In genomic region chr16:893360-893759, GRCh38 we compare ENCODE assay signal across 23 cellular contexts.
DNase-seq lines count a peak whose midpoint lies in the region; ATAC-seq and TF ChIP-seq lines count a peak whose summit lies in the region.
"Had no signal": no experiment of that assay in that cellular context is flagged by ENCODE, and none has a peak within 500 bp of the region (broad histone marks: within the 10 kb centered on the region; RNA-seq: fewer than 3 reads in every experiment).

No MANE protein-coding gene starts in this region.

- no peak overlapping the region for H3K4me2 ChIP-seq in GM23338

- H3K36me3 ChIP-seq in GM23338 (ENCODE audit: insufficient read depth) (no peaks in the 10 kb centered on the region), Panc1 (ENCODE audit: control insufficient read depth, insufficient read depth, low read length) (no peaks in the 10 kb centered on the region)
- H3K36me3 ChIP-seq: left ventricle myocardium inferior, prostate gland, uterus had no signal

- intact Hi-C loops in Panc1 (cut with micrococcal nuclease; ENCODE audit: unreplicated experiment): no loop called here

- H3K9me3 ChIP-seq in Panc1 (ENCODE audit: control insufficient read depth, insufficient read depth, low read depth, low read length): no peaks in the 10 kb centered on the region
- H3K9me3 ChIP-seq: left ventricle myocardium inferior, neutrophil, prostate gland, uterus had no signal

- H4K20me1 ChIP-seq in GM23338 (replicated peaks; ENCODE audit: insufficient read depth): no peaks in the 10 kb centered on the region

- no TSS peak for BruUV-seq in Panc1 (replicated peaks; lab: Mats Ljungman, UMichigan)

- H3F3A ChIP-seq in GM23338 (replicated peaks; ENCODE audit: low read depth): no peaks in the 10 kb centered on the region

- H3K27ac ChIP-seq in GM23338 (ENCODE audit: low read depth): no peak overlapping the region
- H3K27ac ChIP-seq in Panc1 (ENCODE audit: low read length): no peak overlapping the region
- H3K27ac ChIP-seq: left ventricle myocardium inferior, neutrophil, prostate gland, uterus had no signal

- POLR2A ChIA-PET in Panc1 (lab: Charles Lee): no interaction called here

- H3K4me3 ChIP-seq in GM23338 (no peak overlapping the region), Panc1 (ENCODE audit: low read depth in 2 of 2, low read length in 2 of 2) (no peak overlapping the region)
- H3K4me3 ChIP-seq: dorsolateral prefrontal cortex, left ventricle myocardium inferior, prostate gland, uterus had no signal

- H3K9me2 ChIP-seq in GM23338 (ENCODE audit: insufficient read depth): no peaks in the 10 kb centered on the region

- H3K36me3 Mint-ChIP-seq in GM23338 (ENCODE audit: low read depth) (no peaks in the 10 kb centered on the region; the same call in 2 of the 3 replicates), endothelial cell (ENCODE audit: low read depth, unreplicated experiment) (no peaks in the 10 kb centered on the region)

- no peak overlapping the region for H3K4me3 Mint-ChIP-seq in GM23338
- H3K4me3 Mint-ChIP-seq in endothelial cell (ENCODE audit: unreplicated experiment): peak overlapping the region; percentile 28

- TF ChIP-seq CTCF in GM23338 (conservative IDR thresholded peaks at IDR 0.05; ENCODE audit: low read depth in 2 of 2) (peak in 1 of 2 experiments; percentile 26; a peak in 2 of 4 replicates), Panc1 (IDR thresholded peaks at IDR 0.05) (peak; percentile 55; the same call in 1 of the 2 replicates), endothelial cell (IDR thresholded peaks at IDR 0.05; ENCODE audit: unreplicated experiment) (no peak)

- in situ Hi-C loops in Panc1 (cut with HindIII; ENCODE audit: low pct_unique_long_range_greater_than_20kb, low sequenced_read_pairs): no loop called here

- H3K9me3 Mint-ChIP-seq in GM23338 (no peaks in the 10 kb centered on the region; the same call in 2 of the 3 replicates), endothelial cell (ENCODE audit: unreplicated experiment) (no peaks in the 10 kb centered on the region)
- H3K9me3 Mint-ChIP-seq: CD4-positive, CD25-positive, alpha-beta regulatory T cell had no signal

- ATAC-seq in GM23338 (peak; percentile 5; the same call in 2 of the 3 replicates), Panc1 (peak; percentile 57), HG02678 (IDR thresholded peaks at IDR 0.05; ENCODE audit: unreplicated experiment) (no peak), GM21723 (IDR thresholded peaks at IDR 0.05; ENCODE audit: unreplicated experiment) (no peak)

- no peak overlapping the region for H2AFZ ChIP-seq in GM23338

- H3K27me3 Mint-ChIP-seq in GM23338 (ENCODE audit: insufficient read depth, low read depth, poor library complexity) (peaks cover 12% of the 10 kb centered on the region), endothelial cell (ENCODE audit: unreplicated experiment) (peaks cover 7% of the 10 kb centered on the region)
- H3K27me3 Mint-ChIP-seq: CD4-positive, CD25-positive, alpha-beta regulatory T cell had no signal

- CTCF ChIA-PET in Panc1 (lab: Charles Lee): interaction anchor here (0.6 kb wide), 1 partner anchor 15 kb away, joined by 3 read pairs; no protein-coding TSS in a partner anchor

- DNase-seq in COLO668 (lab: John Stamatoyannopoulos, UW; ENCODE audit: unreplicated experiment) (peak; percentile 8), GM23338 (ENCODE audit: low spot score) (no peak), Panc1 (ENCODE audit: low read depth, low spot score) (no peak), endothelial cell (ENCODE audit: low spot score) (no peak)
- no peak for DNase-seq in stimulated activated CD4-positive, alpha-beta T cell treated with anti-CD3 and anti-CD28 coated beads, Interleukin-4, amount 100 ng/mL, for 4 hours
- DNase-seq: activated CD4-positive, CD25-positive, alpha-beta regulatory T cell treated with anti-CD3 and anti-CD28 coated beads, Interleukin-2, amount 50 U/mL, for 72 hours; activated CD8-positive, alpha-beta memory T cell treated with anti-CD3 and anti-CD28 coated beads for 24 hours; activated gamma-delta T cell; CD4-positive, CD25-positive, alpha-beta regulatory T cell; dorsolateral prefrontal cortex; H7; KBM-7; left ventricle myocardium inferior; mesendoderm; NCI-H1417 treated with DMSO at 0.1 percent for 48 hours; NCI-H2107; stimulated activated CD4-positive, alpha-beta T cell treated with anti-CD3 and anti-CD28 coated beads, Interleukin-15, amount 100 ng/mL, for 24 hours; stimulated activated naive CD4-positive, alpha-beta T cell had no signal

- no peak overlapping the region for H3K27ac Mint-ChIP-seq in GM23338
- H3K27ac Mint-ChIP-seq in endothelial cell (ENCODE audit: unreplicated experiment): no peak overlapping the region
- H3K27ac Mint-ChIP-seq: CD4-positive, CD25-positive, alpha-beta regulatory T cell had no signal

- H3K4me1 ChIP-seq in GM23338 (ENCODE audit: insufficient read depth): no peaks in the 10 kb centered on the region
- H3K4me1 ChIP-seq in Panc1 (ENCODE audit: control insufficient read depth, insufficient read depth, low read length): no peaks in the 10 kb centered on the region
- H3K4me1 ChIP-seq: prostate gland, uterus had no signal

- H3K27me3 ChIP-seq in GM23338 (ENCODE audit: insufficient read depth) (no peaks in the 10 kb centered on the region), Panc1 (ENCODE audit: control insufficient read depth, insufficient read depth, low read length) (no peaks in the 10 kb centered on the region)
- H3K27me3 ChIP-seq: dorsolateral prefrontal cortex, neutrophil, uterus had no signal

- H3K79me2 ChIP-seq in GM23338 (replicated peaks; ENCODE audit: insufficient read depth): no peaks in the 10 kb centered on the region

- H3K4me1 Mint-ChIP-seq in GM23338: peaks cover 10% of the 10 kb centered on the region
- no peaks in the 10 kb centered on the region for H3K4me1 Mint-ChIP-seq in endothelial cell (ENCODE audit: unreplicated experiment)
- H3K4me1 Mint-ChIP-seq: CD4-positive, CD25-positive, alpha-beta regulatory T cell had no signal

TF ChIP-seq in GM23338, 12 proteins besides CTCF, POLR2A, EP300 and RAD21 (continues in another document):
- TF ChIP-seq ZNF114 (CRISPR knock-in tag; IDR thresholded peaks at IDR 0.05) (no peak), REST (IDR thresholded peaks at IDR 0.05; ENCODE audit: unreplicated experiment) (no peak), STAT1 (IDR thresholded peaks at IDR 0.05; ENCODE audit: unreplicated experiment) (no peak), ZNF331 (CRISPR knock-in tag; IDR thresholded peaks at IDR 0.05; ENCODE audit: low read depth) (no peak), CREB1 (CRISPR knock-in tag; IDR thresholded peaks at IDR 0.05; ENCODE audit: low read depth) (no peak)

Comparison
In these comparisons a context has a peak if more than half of its experiments do, and no peak if none do; other contexts are left out.
1. ATAC-seq: peak in GM23338 (single experiment) and Panc1 (single experiment); none in HG02678 (single experiment) and GM21723 (single experiment).